In the genomic region with DNA sequence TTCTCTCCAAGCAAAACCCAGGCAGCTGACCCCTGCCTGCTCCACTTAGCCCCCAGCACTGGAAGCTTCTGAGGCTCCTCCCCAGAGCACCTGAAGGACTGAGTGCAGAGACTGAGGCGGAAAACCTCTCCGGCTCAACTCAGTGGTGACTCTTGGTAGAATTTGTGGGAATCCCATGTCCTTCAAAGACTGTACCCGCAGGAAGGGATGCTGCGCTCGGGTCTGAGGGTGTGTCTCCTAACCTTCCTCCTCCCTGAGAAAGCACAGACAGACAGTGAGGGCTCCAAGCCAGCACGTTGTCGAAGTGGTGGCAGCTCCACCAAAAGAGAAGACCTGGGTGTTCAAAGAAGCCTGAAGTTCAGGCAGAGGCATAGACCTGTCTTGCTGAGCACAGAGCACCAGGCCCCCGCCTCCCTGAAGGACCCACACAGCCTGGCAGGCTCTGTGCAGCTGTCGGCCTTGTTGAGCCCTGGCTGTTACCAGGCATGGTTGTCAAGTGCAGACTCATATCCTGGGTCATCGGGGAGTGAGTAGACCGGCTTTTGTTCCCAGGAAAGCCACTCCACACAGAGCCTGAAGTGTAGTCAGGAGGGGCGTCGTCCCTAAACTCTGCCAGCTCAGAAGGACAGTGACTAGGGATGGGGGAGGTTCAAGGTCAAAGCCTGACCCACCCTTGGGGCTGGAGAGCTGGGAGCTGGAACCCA, we compare ENCODE assay signal across 23 cellular contexts. TPM values are rescaled to one million over a fixed set of nuclear protein-coding genes. Genes with fewer than 3 reads are reported as not detected.
"Had no signal": no experiment of that assay in that cellular context is flagged by ENCODE, and none has a peak within 500 bp of the region (broad histone marks: within the 10 kb centered on the region; RNA-seq: fewer than 3 reads in every experiment).

No MANE protein-coding gene starts in this region.

- H3K4me3 Mint-ChIP-seq: activated T-cell treated with anti-CD3 and anti-CD28 coated beads, Interleukin-2, amount 50 U/mL, for 4 hours; central memory CD8-positive, alpha-beta T cell; nephron progenitor cell; T-cell had no signal

- H3K4me3 ChIP-seq: colonic mucosa, left ventricle myocardium inferior, prostate gland, tibial nerve, uterus had no signal

- H3K4me1 ChIP-seq: colonic mucosa, left ventricle myocardium inferior, prostate gland, tibial nerve, uterus had no signal

- H3K27ac Mint-ChIP-seq: nephron progenitor cell, T-cell had no signal

- H3K27me3 ChIP-seq: colonic mucosa, tibial nerve, uterus had no signal

- ATAC-seq: activated CD4-positive, CD25-positive, alpha-beta regulatory T cell treated with anti-CD3 and anti-CD28 coated beads, Interleukin-2, amount 50 U/mL, for 24 hours; activated T-cell treated with anti-CD3 and anti-CD28 coated beads, Interleukin-2, amount 50 U/mL, for 4 hours; right cardiac atrium; T-cell had no signal

- H3K9me3 ChIP-seq: colonic mucosa, left ventricle myocardium inferior, prostate gland, tibial nerve, uterus had no signal

- H3K4me1 Mint-ChIP-seq: central memory CD8-positive, alpha-beta T cell; nephron progenitor cell; T-cell had no signal

- H3K36me3 ChIP-seq: colonic mucosa, left ventricle myocardium inferior, prostate gland, tibial nerve, uterus had no signal

- H3K36me3 Mint-ChIP-seq: T-cell had no signal

- DNase-seq: activated CD4-positive, alpha-beta T cell treated with anti-CD3 and anti-CD28 coated beads, Interleukin-2, amount 50 U/mL, for 1 hour; activated CD8-positive, alpha-beta memory T cell treated with anti-CD3 and anti-CD28 coated beads, Interleukin-2, amount 50 U/mL, for 4 hours; activated naive CD4-positive, alpha-beta T cell treated with anti-CD3 and anti-CD28 coated beads, Interleukin-2, amount 50 U/mL, for 16 hours; activated T-cell treated with anti-CD3 and anti-CD28 coated beads, Interleukin-2, amount 50 U/mL, for 4 hours; aorta; colonic mucosa; foreskin fibroblast; left ventricle myocardium inferior; mammary epithelial cell; nephron progenitor cell; occipital lobe; stimulated activated naive CD8-positive, alpha-beta T cell treated with anti-CD3 and anti-CD28 coated beads, Interleukin-15, Interleukin-2, amounts not matched to agents 100 U/mL and 50 U/mL, for 24 hours; T-cell; T-helper 9 cell; uterus had no signal

- H3K9me3 Mint-ChIP-seq: activated T-cell treated with anti-CD3 and anti-CD28 coated beads, Interleukin-2, amount 50 U/mL, for 4 hours; nephron progenitor cell had no signal

RNA-seq across cellular contexts. Expression of a gene that starts 36.7 kb away (rescaled TPM):
- total RNA-seq: activated T-cell treated with anti-CD3 and anti-CD28 coated beads, Interleukin-2, amount 50 U/mL, for 4 hours; myocyte had no signal

RNA-seq across cellular contexts. Expression of a gene that starts 48.4 kb away (rescaled TPM):
- total RNA-seq: activated T-cell treated with anti-CD3 and anti-CD28 coated beads, Interleukin-2, amount 50 U/mL, for 4 hours; aorta; colonic mucosa; kidney epithelial cell; left ventricle myocardium inferior; mammary epithelial cell; myocyte; right cardiac atrium; skeletal muscle tissue; T-cell; tibial nerve; uterus had no signal
- polyA plus RNA-seq: aorta, mammary epithelial cell, right cardiac atrium had no signal
